ENCODE assay signal across 30 cellular contexts in the genomic region with DNA sequence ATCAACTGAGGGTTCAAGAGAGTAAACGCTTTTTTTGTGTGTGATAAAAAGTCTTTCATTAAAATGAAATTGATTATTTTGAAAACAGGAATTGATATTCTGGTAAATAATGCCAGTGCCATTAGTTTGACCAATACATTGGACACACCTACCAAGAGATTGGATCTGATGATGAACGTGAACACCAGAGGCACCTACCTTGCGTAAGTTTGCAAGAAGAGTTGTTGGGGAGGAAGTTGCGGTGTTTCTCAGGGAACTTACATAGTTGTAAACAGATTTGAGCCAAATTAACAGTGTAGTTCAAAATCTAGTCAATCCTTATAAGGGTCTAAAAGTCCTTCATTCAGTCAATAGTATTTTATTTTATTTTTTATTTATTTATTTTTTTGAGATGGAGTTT.
"Had no signal": no experiment of that assay in that cellular context is flagged by ENCODE, and none has a peak within 500 bp of the region (broad histone marks: within the 10 kb centered on the region; RNA-seq: fewer than 3 reads in every experiment).

No MANE protein-coding gene starts in this region.

- ATAC-seq: activated CD4-positive, CD25-positive, alpha-beta regulatory T cell treated with anti-CD3 and anti-CD28 coated beads, Interleukin-2, amount 50 U/mL, for 24 hours; body of pancreas; heart left ventricle; psoas muscle; stimulated activated naive B cell treated with anti-CD40 and anti-IgM and Interleukin-4, amounts not matched to agents 10 μg/mL and 1 μg/mL and 100 μg/mL, for 72 hours had no signal

- H3K4me3 Mint-ChIP-seq: activated naive CD4-positive, alpha-beta T cell treated with anti-CD3 and anti-CD28 coated beads for 36 hours; activated naive CD8-positive, alpha-beta T cell treated with anti-CD3 and anti-CD28 coated beads for 36 hours; dendritic cell treated with granulocyte-macrophage colony-stimulating factor and Interleukin-4, amounts not matched to agents 40 ng/mL and 50 ng/mL, for 4 days; endodermal cell; naive B cell; neural crest cell; stimulated activated naive B cell treated with anti-CD40 and anti-IgM and Interleukin-4, amounts not matched to agents 10 μg/mL and 1 μg/mL and 100 μg/mL, for 72 hours; T-helper 1 cell treated with Interleukin-12 subunit alpha and Interleukin-12 subunit beta and Interleukin-4 antibody, amounts not matched to agents 30 μg/mL and 1 μg/mL, for 36 hours had no signal

- H3K27ac Mint-ChIP-seq: activated naive CD4-positive, alpha-beta T cell treated with anti-CD3 and anti-CD28 coated beads for 36 hours; activated naive CD8-positive, alpha-beta T cell treated with anti-CD3 and anti-CD28 coated beads for 36 hours; dendritic cell treated with granulocyte-macrophage colony-stimulating factor and Interleukin-4, amounts not matched to agents 40 ng/mL and 50 ng/mL, for 4 days; endodermal cell; stimulated activated naive B cell treated with anti-CD40 and anti-IgM and Interleukin-4, amounts not matched to agents 10 μg/mL and 1 μg/mL and 100 μg/mL, for 72 hours; T-helper 1 cell treated with Interleukin-12 subunit alpha and Interleukin-12 subunit beta and Interleukin-4 antibody, amounts not matched to agents 30 μg/mL and 1 μg/mL, for 36 hours had no signal

- H3K4me1 Mint-ChIP-seq: activated naive CD8-positive, alpha-beta T cell treated with anti-CD3 and anti-CD28 coated beads for 36 hours; endodermal cell; naive B cell; stimulated activated naive B cell treated with anti-CD40 and anti-IgM and Interleukin-4, amounts not matched to agents 10 μg/mL and 1 μg/mL and 100 μg/mL, for 72 hours had no signal

- H3K4me1 ChIP-seq: body of pancreas, parathyroid adenoma, psoas muscle, sigmoid colon had no signal

- H3K27me3 ChIP-seq: adrenal gland, body of pancreas, heart left ventricle, sigmoid colon, stomach, thyroid gland had no signal

- H3K9me3 ChIP-seq: adrenal gland, body of pancreas, heart left ventricle, psoas muscle, sigmoid colon, stomach, thyroid gland had no signal

- DNase-seq: activated CD4-positive, alpha-beta T cell treated with anti-CD3 and anti-CD28 coated beads for 48 hours; activated CD4-positive, alpha-beta T cell treated with anti-CD3 and anti-CD28 coated beads, Interleukin-2, amount 50 U/mL, for 48 hours; activated CD8-positive, alpha-beta memory T cell treated with anti-CD3 and anti-CD28 coated beads for 24 hours; activated effector memory CD4-positive, alpha-beta T cell treated with anti-CD3 and anti-CD28 coated beads, Interleukin-2, amount 50 U/mL, for 16 hours; activated naive CD4-positive, alpha-beta T cell treated with anti-CD3 and anti-CD28 coated beads for 36 hours; activated naive CD8-positive, alpha-beta T cell treated with anti-CD3 and anti-CD28 coated beads for 36 hours; adrenal gland; aorta; body of pancreas; endodermal cell; foreskin fibroblast; heart left ventricle; naive B cell; occipital lobe; psoas muscle; sigmoid colon; small intestine; stimulated activated CD4-positive, alpha-beta T cell treated with anti-CD3 and anti-CD28 coated beads, Interleukin-2, amount 100 ng/mL, for 24 hours; stimulated activated naive B cell treated with anti-CD40 and anti-IgM and Interleukin-4, amounts not matched to agents 10 μg/mL and 1 μg/mL and 100 μg/mL, for 72 hours; stomach; SW 1271; T-helper 9 cell; thyroid gland had no signal

- H3K9me3 Mint-ChIP-seq: activated naive CD4-positive, alpha-beta T cell treated with anti-CD3 and anti-CD28 coated beads for 36 hours; activated naive CD8-positive, alpha-beta T cell treated with anti-CD3 and anti-CD28 coated beads for 36 hours; dendritic cell treated with granulocyte-macrophage colony-stimulating factor and Interleukin-4, amounts not matched to agents 40 ng/mL and 50 ng/mL, for 4 days; endodermal cell; naive B cell; neural crest cell; stimulated activated naive B cell treated with anti-CD40 and anti-IgM and Interleukin-4, amounts not matched to agents 10 μg/mL and 1 μg/mL and 100 μg/mL, for 72 hours; T-helper 1 cell treated with Interleukin-12 subunit alpha and Interleukin-12 subunit beta and Interleukin-4 antibody, amounts not matched to agents 30 μg/mL and 1 μg/mL, for 36 hours had no signal

- H3K27ac ChIP-seq: adrenal gland, body of pancreas, heart left ventricle, parathyroid adenoma, psoas muscle, sigmoid colon, thyroid gland, VCaP had no signal

- H3K4me3 ChIP-seq: adrenal gland, body of pancreas, heart left ventricle, lung, psoas muscle, sigmoid colon, stomach, thyroid gland had no signal

- H3K27me3 Mint-ChIP-seq: activated naive CD8-positive, alpha-beta T cell treated with anti-CD3 and anti-CD28 coated beads for 36 hours; dendritic cell treated with granulocyte-macrophage colony-stimulating factor and Interleukin-4, amounts not matched to agents 40 ng/mL and 50 ng/mL, for 4 days; naive B cell; stimulated activated naive B cell treated with anti-CD40 and anti-IgM and Interleukin-4, amounts not matched to agents 10 μg/mL and 1 μg/mL and 100 μg/mL, for 72 hours had no signal
